22 cellular contexts compared by ENCODE assay signal in the genomic region with DNA sequence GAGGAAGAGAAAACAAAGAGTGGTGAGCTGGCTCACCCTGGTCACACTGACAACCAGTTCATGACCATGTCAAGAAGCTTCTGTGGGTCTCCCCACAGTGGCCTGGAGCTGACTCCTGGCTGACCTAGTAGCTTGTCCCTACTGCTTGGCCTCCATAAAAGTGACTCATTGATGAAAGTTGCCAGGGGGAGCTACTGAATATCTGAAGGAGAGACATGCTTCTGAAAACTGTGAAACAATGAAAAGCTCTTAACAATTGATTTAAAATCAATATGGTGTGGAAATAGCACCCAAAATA. TPM values are rescaled to one million over a fixed set of nuclear protein-coding genes. Genes with fewer than 3 reads are reported as not detected.
DNase-seq lines count a peak whose midpoint lies in the region; ATAC-seq and TF ChIP-seq lines count a peak whose summit lies in the region.
"Had no signal": no experiment of that assay in that cellular context is flagged by ENCODE, and none has a peak within 500 bp of the region (broad histone marks: within the 10 kb centered on the region; RNA-seq: fewer than 3 reads in every experiment).

No MANE protein-coding gene starts in this region.

- peak; percentile 29 for DNase-seq in DMS53 (lab: John Stamatoyannopoulos, UW)
- DNase-seq in DMS53 treated with DMSO at 0.1 percent for 48 hours (lab: John Stamatoyannopoulos, UW; ENCODE audit: unreplicated experiment): no peak
- peak; percentile 41 for DNase-seq in HT-29 (ENCODE audit: low spot score)
- no peak for DNase-seq in body of pancreas
- DNase-seq in mucosa of descending colon: no peak
- DNase-seq in stimulated activated CD4-positive, alpha-beta T cell treated with anti-CD3 and anti-CD28 coated beads, Interleukin-4, amount 100 ng/mL, for 1 hour: no peak
- no peak for DNase-seq in retina
- DNase-seq: activated CD4-positive, alpha-beta T cell treated with anti-CD3 and anti-CD28 coated beads for 4 hours; activated naive CD4-positive, alpha-beta T cell treated with anti-CD3 and anti-CD28 coated beads for 36 hours; activated T-cell treated with anti-CD3 and anti-CD28 coated beads, Interleukin-2, amount 50 U/mL, for 72 hours; central memory CD4-positive, alpha-beta T cell; COR-L47; left cardiac atrium; NCI-H187; psoas muscle; T-helper 2 cell had no signal

- no peaks in the 10 kb centered on the region for H3K9me3 ChIP-seq in body of pancreas
- no peaks in the 10 kb centered on the region for H3K9me3 ChIP-seq in mucosa of descending colon
- H3K9me3 ChIP-seq: neutrophil, psoas muscle had no signal

- TF ChIP-seq POLR2A in body of pancreas (IDR thresholded peaks at IDR 0.05): no peak

- TF ChIP-seq CTCF in body of pancreas (IDR thresholded peaks at IDR 0.05) (no peak), mucosa of descending colon (IDR thresholded peaks at IDR 0.05) (no peak)

- H3K4me1 ChIP-seq in body of pancreas (no peaks in the 10 kb centered on the region), mucosa of descending colon (ENCODE audit: low read depth) (peaks cover 10% of the 10 kb centered on the region)
- H3K4me1 ChIP-seq: psoas muscle had no signal

- H3K27ac ChIP-seq in body of pancreas: no peak overlapping the region
- H3K27ac ChIP-seq: 22Rv1, neutrophil, psoas muscle, SK-N-MC had no signal

- H3K4me3 ChIP-seq in body of pancreas: no peak overlapping the region
- no peak overlapping the region for H3K4me3 ChIP-seq in mucosa of descending colon
- H3K4me3 ChIP-seq: psoas muscle, SK-N-MC had no signal

- ATAC-seq in body of pancreas (peak; percentile 48), mucosa of descending colon (peak; percentile 28), HG03196 (IDR thresholded peaks at IDR 0.05; ENCODE audit: unreplicated experiment) (no peak)
- ATAC-seq: activated T-cell treated with anti-CD3 and anti-CD28 coated beads, Interleukin-2, amount 50 U/mL, for 72 hours; left cardiac atrium; psoas muscle; stimulated activated effector memory CD8-positive, alpha-beta T cell treated with anti-CD3 and anti-CD28 coated beads, Interleukin-12 subunit alpha, Interleukin-12 subunit beta, amount 100 ng/mL, for 72 hours had no signal

- no peaks in the 10 kb centered on the region for H3K36me3 ChIP-seq in body of pancreas (replicated peaks in 1 of 2; ENCODE audit: insufficient read depth in 1 of 2, low read depth in 2 of 2)
- H3K36me3 ChIP-seq in mucosa of descending colon (ENCODE audit: low read depth): no peaks in the 10 kb centered on the region
- H3K36me3 ChIP-seq: neutrophil had no signal

- intact Hi-C loops in body of pancreas (cut with DNase I): no loop called here
- intact Hi-C loops in mucosa of descending colon (cut with DNase I, micrococcal nuclease): no loop called here

- H3K27me3 ChIP-seq in body of pancreas: no peaks in the 10 kb centered on the region
- H3K27me3 ChIP-seq: neutrophil had no signal

RNA-seq across cellular contexts. Expression of gene SMPD3, which starts 22.0 kb away (rescaled TPM):
- 45.7 and 50.7 TPM in 2 replicates for total RNA-seq in HT-29 (2014; rRNA removed; shearing (Covaris generic))
- total RNA-seq in body of pancreas (1 to 10 TPM; 1.3 to 4.6 TPM), mucosa of descending colon (10 to 100 TPM; 31.8 to 82.7 (median 62.3) TPM)
- total RNA-seq: myocyte had no signal

Comparison
In these comparisons a context has a peak if more than half of its experiments do, and no peak if none do; other contexts are left out.
1. DNase-seq: peak in DMS53 (single experiment) and HT-29 (single experiment); none in DMS53 treated with DMSO at 0.1 percent for 48 hours (single experiment), body of pancreas (0 of 4), mucosa of descending colon (0 of 3), stimulated activated CD4-positive, alpha-beta T cell treated with anti-CD3 and anti-CD28 coated beads, Interleukin-4, amount 100 ng/mL, for 1 hour (single experiment) and retina (single experiment).